Comparison of ENCODE assay signal across 9 cellular contexts in genomic region chr1:12196641-12197482, GRCh38. TPM values are rescaled to one million over a fixed set of nuclear protein-coding genes. Genes with fewer than 3 reads are reported as not detected.
A peak's percentile ranks its signal among the peaks of the same experiment; 100 is the strongest.
DNase-seq lines count a peak whose midpoint lies in the region; ATAC-seq and TF ChIP-seq lines count a peak whose summit lies in the region.
"Had no signal": no experiment of that assay in that cellular context is flagged by ENCODE, and none has a peak within 500 bp of the region (broad histone marks: within the 10 kb centered on the region; RNA-seq: fewer than 3 reads in every experiment).

No MANE protein-coding gene starts in this region.

- no peak overlapping the region for H3K4me3 Mint-ChIP-seq in T-helper 1 cell treated with Interleukin-12 subunit alpha and Interleukin-12 subunit beta and Interleukin-4 antibody, amounts not matched to agents 30 μg/mL and 1 μg/mL, for 36 hours
- no peak overlapping the region for H3K4me3 Mint-ChIP-seq in stimulated activated naive B cell treated with anti-CD40 and anti-IgM and Interleukin-4, amounts not matched to agents 10 μg/mL and 1 μg/mL and 100 μg/mL, for 72 hours

- no peaks in the 10 kb centered on the region for H3K9me3 Mint-ChIP-seq in T-helper 1 cell treated with Interleukin-12 subunit alpha and Interleukin-12 subunit beta and Interleukin-4 antibody, amounts not matched to agents 30 μg/mL and 1 μg/mL, for 36 hours
- no peaks in the 10 kb centered on the region for H3K9me3 Mint-ChIP-seq in stimulated activated naive B cell treated with anti-CD40 and anti-IgM and Interleukin-4, amounts not matched to agents 10 μg/mL and 1 μg/mL and 100 μg/mL, for 72 hours

- peak in 1 of 4 experiments; percentile 11 for TF ChIP-seq CTCF in gastroesophageal sphincter (IDR thresholded peaks at IDR 0.05)

- H3K9me3 ChIP-seq in gastroesophageal sphincter: no peaks in the 10 kb centered on the region

- H3K4me3 ChIP-seq in gastroesophageal sphincter: no peak overlapping the region

- peaks cover 42% of the 10 kb centered on the region for H3K36me3 Mint-ChIP-seq in T-helper 1 cell treated with Interleukin-12 subunit alpha and Interleukin-12 subunit beta and Interleukin-4 antibody, amounts not matched to agents 30 μg/mL and 1 μg/mL, for 36 hours (ENCODE audit: low read depth)
- H3K36me3 Mint-ChIP-seq in stimulated activated naive B cell treated with anti-CD40 and anti-IgM and Interleukin-4, amounts not matched to agents 10 μg/mL and 1 μg/mL and 100 μg/mL, for 72 hours: peaks cover 70 to 79% of the 10 kb centered on the region in 2 donors

- no peaks in the 10 kb centered on the region for H3K4me1 ChIP-seq in gastroesophageal sphincter

- peaks cover 0 to 44% of the 10 kb centered on the region in 2 donors for H3K36me3 ChIP-seq in gastroesophageal sphincter

- TF ChIP-seq POLR2A in gastroesophageal sphincter (IDR thresholded peaks at IDR 0.05): no peak

- WGBS in gastroesophageal sphincter (ENCODE audit: low coverage in 1 of 2), 2 donors: 28 to 67% methylated on average over 8 to 13 of the region's 20 CpGs

- no peaks in the 10 kb centered on the region for H3K27me3 Mint-ChIP-seq in T-helper 1 cell treated with Interleukin-12 subunit alpha and Interleukin-12 subunit beta and Interleukin-4 antibody, amounts not matched to agents 30 μg/mL and 1 μg/mL, for 36 hours (ENCODE audit: low read depth)
- no peaks in the 10 kb centered on the region for H3K27me3 Mint-ChIP-seq in stimulated activated naive B cell treated with anti-CD40 and anti-IgM and Interleukin-4, amounts not matched to agents 10 μg/mL and 1 μg/mL and 100 μg/mL, for 72 hours

- ATAC-seq in gastroesophageal sphincter: peak; percentile 76
- no peak for ATAC-seq in stimulated activated naive B cell treated with anti-CD40 and anti-IgM and Interleukin-4, amounts not matched to agents 10 μg/mL and 1 μg/mL and 100 μg/mL, for 72 hours (replicated peaks)

- H3K27ac ChIP-seq in gastroesophageal sphincter: peak overlapping the region in 1 of 4 donors; percentile 29

- H3K27me3 ChIP-seq in gastroesophageal sphincter: peaks cover 12% of the 10 kb centered on the region

- peak overlapping the region; percentile 45 for H3K27ac Mint-ChIP-seq in T-helper 1 cell treated with Interleukin-12 subunit alpha and Interleukin-12 subunit beta and Interleukin-4 antibody, amounts not matched to agents 30 μg/mL and 1 μg/mL, for 36 hours
- H3K27ac Mint-ChIP-seq in stimulated activated naive B cell treated with anti-CD40 and anti-IgM and Interleukin-4, amounts not matched to agents 10 μg/mL and 1 μg/mL and 100 μg/mL, for 72 hours: peak overlapping the region; percentile 82

- TF ChIP-seq EP300 in gastroesophageal sphincter (IDR thresholded peaks at IDR 0.05): no peak

- H3K4me1 Mint-ChIP-seq in T-helper 1 cell treated with Interleukin-12 subunit alpha and Interleukin-12 subunit beta and Interleukin-4 antibody, amounts not matched to agents 30 μg/mL and 1 μg/mL, for 36 hours (ENCODE audit: low read depth): peaks cover 32% of the 10 kb centered on the region
- peaks cover 40 to 73% of the 10 kb centered on the region in 2 donors for H3K4me1 Mint-ChIP-seq in stimulated activated naive B cell treated with anti-CD40 and anti-IgM and Interleukin-4, amounts not matched to agents 10 μg/mL and 1 μg/mL and 100 μg/mL, for 72 hours

- DNase-seq in T-helper 1 cell: no peak
- peak; percentile 82 for DNase-seq in NCI-H82 (lab: John Stamatoyannopoulos, UW)
- no peak for DNase-seq in stimulated activated naive B cell treated with anti-CD40 and anti-IgM and Interleukin-4, amounts not matched to agents 10 μg/mL and 1 μg/mL and 100 μg/mL, for 72 hours
- no peak for DNase-seq in NCI-H2196 treated with DMSO at 0.1 percent for 48 hours (lab: John Stamatoyannopoulos, UW; ENCODE audit: unreplicated experiment)
- no peak for DNase-seq in ureter (ENCODE audit: low spot score)
- no peak for DNase-seq in NK-92 (lab: John Stamatoyannopoulos, UW; ENCODE audit: unreplicated experiment)
- DNase-seq: midbrain had no signal

RNA-seq across cellular contexts. Expression of gene TNFRSF1B, which starts 30.1 kb away (rescaled TPM):
- 10 to 100 TPM; 10.9 to 34.9 (median 31.0) TPM for total RNA-seq in gastroesophageal sphincter
- total RNA-seq in ureter: 28.0 TPM

RNA-seq across cellular contexts. Expression of gene VPS13D, which starts 33.0 kb away (rescaled TPM):
- total RNA-seq in gastroesophageal sphincter (10 to 100 TPM; 62.3 to 95.5 (median 81.5) TPM), ureter (98.5 TPM)
